18 cellular contexts compared by ENCODE assay signal in genomic region chr2:178824181-178824580, GRCh38. TPM values are rescaled to one million over a fixed set of nuclear protein-coding genes. Genes with fewer than 3 reads are reported as not detected.
DNase-seq lines count a peak whose midpoint lies in the region; ATAC-seq and TF ChIP-seq lines count a peak whose summit lies in the region.
"Had no signal": no experiment of that assay in that cellular context is flagged by ENCODE, and none has a peak within 500 bp of the region (broad histone marks: within the 10 kb centered on the region; RNA-seq: fewer than 3 reads in every experiment).

No MANE protein-coding gene starts in this region.

- H3K9me3 ChIP-seq in cardiac muscle cell (ENCODE audit: low read depth), result no peaks in the 10 kb centered on the region
- peaks cover 4% of the 10 kb centered on the region; the same call in 1 of the 2 replicates for H3K9me3 ChIP-seq in SJCRH30 (replicated peaks)
- no peaks in the 10 kb centered on the region for H3K9me3 ChIP-seq in gastrocnemius medialis
- H3K9me3 ChIP-seq in WERI-Rb-1 (ENCODE audit: severe bottlenecking), result no peaks in the 10 kb centered on the region
- H3K9me3 ChIP-seq: BE2C had no signal

- in situ Hi-C loops in gastrocnemius medialis (cut with MboI; ENCODE audit: low sequenced_read_pairs in 4 of 4), result no loop called here

- intact Hi-C loops in left cardiac atrium (cut with DNase I) (no loop called here), gastrocnemius medialis (cut with DNase I; ENCODE audit: low total_unique reads) (no loop called here)

- TF ChIP-seq CTCF in cardiac muscle cell (IDR thresholded peaks at IDR 0.05; ENCODE audit: low read depth, low read length) (no peak), gastrocnemius medialis (IDR thresholded peaks at IDR 0.05 in 4 of 5, conservative IDR thresholded peaks at IDR 0.05 in 1 of 5) (no peak), WERI-Rb-1 (IDR thresholded peaks at IDR 0.05; ENCODE audit: low read depth, low read length) (no peak)

- H3K27ac ChIP-seq in cardiac muscle cell, result peak overlapping the region; percentile 52
- H3K27ac ChIP-seq in SJCRH30, result peak overlapping the region; percentile 93
- peak overlapping the region; percentile 23 to 64 (median 44) for H3K27ac ChIP-seq in gastrocnemius medialis
- H3K27ac ChIP-seq in WERI-Rb-1, result no peak overlapping the region

- TF ChIP-seq POLR2A in gastrocnemius medialis (IDR thresholded peaks at IDR 0.05), result no peak

- H3K36me3 ChIP-seq in cardiac muscle cell (peaks cover 47% of the 10 kb centered on the region), SJCRH30 (no peaks in the 10 kb centered on the region), gastrocnemius medialis (no peaks in the 10 kb centered on the region), WERI-Rb-1 (no peaks in the 10 kb centered on the region; the same call in none of the 2 replicates)
- H3K36me3 ChIP-seq: BE2C had no signal

- H3K4me1 ChIP-seq in cardiac muscle cell (ENCODE audit: low read depth), result peaks cover 19% of the 10 kb centered on the region
- peaks cover 44% of the 10 kb centered on the region for H3K4me1 ChIP-seq in SJCRH30
- H3K4me1 ChIP-seq in gastrocnemius medialis, result peaks cover 30 to 52% of the 10 kb centered on the region in 2 donors
- H3K4me1 ChIP-seq: BE2C had no signal

- ATAC-seq in left cardiac atrium, result no peak
- ATAC-seq in gastrocnemius medialis, result no peak
- no peak for ATAC-seq in GM18517 (IDR thresholded peaks at IDR 0.05; ENCODE audit: unreplicated experiment)
- ATAC-seq: GM12878 had no signal

- DNase-seq in cardiac muscle cell (ENCODE audit: low read depth in 1 of 2, low spot score in 1 of 2) (no peak), left cardiac atrium (no peak), SJCRH30 (no peak), gastrocnemius medialis (peak in 1 of 2 donors; percentile 28), WERI-Rb-1 (no peak)
- DNase-seq: ACHN; BE2C; C1 segment of cervical spinal cord; CD4-positive, CD25-positive, alpha-beta regulatory T cell; CD8-positive, alpha-beta memory T cell; COR-L47; DMS 273 treated with DMSO at 0.1 percent for 48 hours; DMS53; DND-41; EL; H9 had no signal

- no peaks in the 10 kb centered on the region for H3K27me3 ChIP-seq in cardiac muscle cell
- no peaks in the 10 kb centered on the region for H3K27me3 ChIP-seq in SJCRH30
- H3K27me3 ChIP-seq in gastrocnemius medialis, result no peaks in the 10 kb centered on the region
- no peaks in the 10 kb centered on the region for H3K27me3 ChIP-seq in WERI-Rb-1 (ENCODE audit: insufficient read depth, low read depth, severe bottlenecking)
- H3K27me3 ChIP-seq: BE2C had no signal

- no peak overlapping the region for H3K4me3 ChIP-seq in cardiac muscle cell
- no peak overlapping the region for H3K4me3 ChIP-seq in SJCRH30
- no peak overlapping the region for H3K4me3 ChIP-seq in gastrocnemius medialis
- H3K4me3 ChIP-seq in WERI-Rb-1 (ENCODE audit: low read depth, low read length), result no peak overlapping the region
- H3K4me3 ChIP-seq: GM12878 had no signal

RNA-seq across cellular contexts. Expression of gene TTN, which starts 17.0 kb away (rescaled TPM):
- total RNA-seq in cardiac muscle cell (473 and 1,214 TPM in 2 replicates), left cardiac atrium (1,000 to 10,000 TPM; 1,545 to 1,612 TPM), gastrocnemius medialis (1,000 to 10,000 TPM; 4,552 to 9,701 (median 7,268) TPM)
- 1,208 and 1,558 TPM in 2 replicates for polyA plus RNA-seq in cardiac muscle cell
- 26.2 and 35.0 TPM in 2 replicates for total RNA-seq in SJCRH30 (2014; rRNA removed; shearing (Covaris generic))

Comparison
In these comparisons a context has a peak if more than half of its experiments do, and no peak if none do; other contexts are left out.
1. RNA of gene TTN, which starts 17.0 kb away (total RNA-seq): 4,552 to 9,701 TPM in gastrocnemius medialis, 1,545 to 1,612 TPM in left cardiac atrium and 473 to 1,214 TPM in cardiac muscle cell; 26.2 to 35.0 TPM in SJCRH30; every median in the first group is over 10 times any median in the second.